In the genomic region with DNA sequence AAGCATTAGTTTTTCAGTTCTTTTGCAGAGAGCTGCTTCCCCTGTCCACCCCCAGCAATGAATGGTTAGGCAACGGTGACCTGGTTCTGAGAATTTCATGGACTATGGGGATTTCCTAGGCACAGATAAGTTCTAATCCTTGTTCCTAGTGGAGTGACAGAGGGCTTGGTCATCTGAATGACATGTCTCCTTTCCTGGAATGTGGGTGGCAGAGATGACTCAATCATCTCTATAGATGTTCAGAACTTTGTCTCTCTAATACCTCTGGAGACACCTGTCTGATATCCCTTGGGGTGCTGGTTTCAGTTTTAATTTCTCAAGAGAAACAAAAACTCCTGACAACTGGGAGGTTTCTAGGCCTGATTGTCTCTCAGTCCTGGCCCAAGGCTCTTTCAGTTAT, we compare ENCODE assay signal across 13 cellular contexts. TPM values are rescaled to one million over a fixed set of nuclear protein-coding genes. Genes with fewer than 3 reads are reported as not detected.
DNase-seq lines count a peak whose midpoint lies in the region; ATAC-seq and TF ChIP-seq lines count a peak whose summit lies in the region.
"Had no signal": no experiment of that assay in that cellular context is flagged by ENCODE, and none has a peak within 500 bp of the region (broad histone marks: within the 10 kb centered on the region; RNA-seq: fewer than 3 reads in every experiment).

No MANE protein-coding gene starts in this region.

- no peak overlapping the region for H2AK5ac ChIP-seq in mesendoderm (ENCODE audit: low read length)

- H3K4ac ChIP-seq in mesendoderm (ENCODE audit: low read depth, low read length): no peak overlapping the region

- no peaks in the 10 kb centered on the region for H3K36me3 ChIP-seq in mesendoderm (ENCODE audit: control insufficient read depth, insufficient read depth, low read length)
- H3K36me3 ChIP-seq: esophagus muscularis mucosa, thyroid gland had no signal

- no peak overlapping the region for H3K4me2 ChIP-seq in mesendoderm (ENCODE audit: low read length)

- no peaks in the 10 kb centered on the region for H3K4me1 ChIP-seq in mesendoderm (ENCODE audit: control insufficient read depth, low read depth, low read length)
- H3K4me1 ChIP-seq: esophagus muscularis mucosa, thyroid gland had no signal

- H3K36me3 Mint-ChIP-seq in T-cell: no peaks in the 10 kb centered on the region

- DNase-seq in GM20000 (ENCODE audit: low spot score): peak; percentile 60
- DNase-seq in LHCN-M2 (ENCODE audit: low read depth): peak; percentile 6
- DNase-seq in glomerular visceral epithelial cell (ENCODE audit: extremely low spot score): peak; percentile 9
- no peak for DNase-seq in mesendoderm
- DNase-seq in T-cell: no peak
- no peak for DNase-seq in AML-193 (lab: John Stamatoyannopoulos, UW)
- DNase-seq: NCI-H1092 treated with DMSO at 0.1 percent for 48 hours, thyroid gland had no signal

- H4K5ac ChIP-seq in mesendoderm (ENCODE audit: low read length): no peak overlapping the region

- no peak overlapping the region for H3K18ac ChIP-seq in mesendoderm (ENCODE audit: low read length)

- no peak overlapping the region for H3K4me3 Mint-ChIP-seq in T-cell

- H3K9ac ChIP-seq in mesendoderm (ENCODE audit: low read length): no peak overlapping the region

- no CpG with 5 or more reads among the region's 1 CpG for WGBS in mesendoderm (ENCODE audit: extremely low coverage, insufficient coverage, low lambda C conversion rate)

- H3K56ac ChIP-seq in mesendoderm (ENCODE audit: low read length): no peak overlapping the region

- CTCF ChIA-PET in T-cell (lab: Charles Lee): no interaction called here

- no peak overlapping the region for H3K23ac ChIP-seq in mesendoderm (ENCODE audit: low read length)

- H3K4me1 Mint-ChIP-seq in T-cell: peaks cover 0 to 4% (median 0%) of the 10 kb centered on the region in 3 donors

- no peak overlapping the region for H4K8ac ChIP-seq in mesendoderm (ENCODE audit: low read depth, low read length)

- no peak overlapping the region for H3K27ac ChIP-seq in mesendoderm (ENCODE audit: low read depth, low read length)
- H3K27ac ChIP-seq: esophagus muscularis mucosa, thyroid gland had no signal

- no peaks in the 10 kb centered on the region for H3K27me3 Mint-ChIP-seq in T-cell

- H3K9me3 Mint-ChIP-seq in T-cell: no peaks in the 10 kb centered on the region

- H2BK15ac ChIP-seq in mesendoderm (replicated peaks; ENCODE audit: low read depth): no peak overlapping the region

- no peak overlapping the region for H2BK5ac ChIP-seq in mesendoderm (ENCODE audit: low read length)

- H3K27ac Mint-ChIP-seq in T-cell: no peak overlapping the region

- no peaks in the 10 kb centered on the region for H3K79me1 ChIP-seq in mesendoderm (ENCODE audit: low read length)

- no peaks in the 10 kb centered on the region for H3K27me3 ChIP-seq in mesendoderm (ENCODE audit: insufficient read depth, low read length, poor library complexity)
- H3K27me3 ChIP-seq: esophagus muscularis mucosa, thyroid gland had no signal

- H3K79me2 ChIP-seq in mesendoderm (ENCODE audit: control insufficient read depth, insufficient read depth, low read length): no peaks in the 10 kb centered on the region

- ATAC-seq in GM18498 (IDR thresholded peaks at IDR 0.05; ENCODE audit: unreplicated experiment) (peak; percentile 59), HG03469 (IDR thresholded peaks at IDR 0.05; ENCODE audit: unreplicated experiment) (no peak), T-cell (replicated peaks in 1 of 4) (no peak)

- no peak overlapping the region for H2BK120ac ChIP-seq in mesendoderm (ENCODE audit: low read depth, low read length)

- POLR2A ChIA-PET in T-cell (lab: Charles Lee): no interaction called here

- no peak overlapping the region for H3K4me3 ChIP-seq in mesendoderm (ENCODE audit: low read length)
- H3K4me3 ChIP-seq: esophagus muscularis mucosa, lung, thyroid gland had no signal

- no peak for TF ChIP-seq CTCF in GM20000 (IDR thresholded peaks at IDR 0.05; ENCODE audit: extremely low read depth, missing control alignments)

RNA-seq across cellular contexts. Expression of gene PLA2G4E, which starts 10.4 kb away (rescaled TPM):
- total RNA-seq in LHCN-M2 (2014; rRNA removed): not detected in 2 replicates
- not detected for polyA plus RNA-seq in LHCN-M2 (2012)
- not detected for polyA plus RNA-seq in mesendoderm (2013, experiment 1 of 2)
- under 0.01 TPM for polyA plus RNA-seq in mesendoderm (2013, experiment 2 of 2)
- not detected for total RNA-seq in T-cell
- total RNA-seq: esophagus muscularis mucosa, SK-MEL-5, thyroid gland had no signal

RNA-seq across cellular contexts. Expression of gene EHD4, which starts 38.1 kb away (rescaled TPM):
- total RNA-seq in LHCN-M2 (2014; rRNA removed): 19.8 and 20.6 TPM in 2 replicates
- polyA plus RNA-seq in LHCN-M2 (2012): 19.3 TPM
- polyA plus RNA-seq in mesendoderm (2013, experiment 1 of 2): 14.7 TPM
- 14.6 TPM for polyA plus RNA-seq in mesendoderm (2013, experiment 2 of 2)
- 10 to 100 TPM; 11.7 to 46.8 (median 16.8) TPM for total RNA-seq in T-cell

Comparison
In these comparisons a context has a peak if more than half of its experiments do, and no peak if none do; other contexts are left out.
1. DNase-seq: peak in GM20000 (single experiment), LHCN-M2 (single experiment) and glomerular visceral epithelial cell (single experiment); none in mesendoderm (single experiment), T-cell (0 of 34) and AML-193 (0 of 2).